ENCODE assay signal across 8 cellular contexts in genomic region chr14:21267431-21267845, GRCh38. TPM values are rescaled to one million over a fixed set of nuclear protein-coding genes. Genes with fewer than 3 reads are reported as not detected.
DNase-seq lines count a peak whose midpoint lies in the region; ATAC-seq and TF ChIP-seq lines count a peak whose summit lies in the region.

No MANE protein-coding gene starts in this region.

- H3K4me3 ChIP-seq in DND-41 (ENCODE audit: low read depth in 1 of 2, low read length in 2 of 2) (peak overlapping the region; percentile 82 to 99), neuronal stem cell (ENCODE audit: low read length in 2 of 2) (peak overlapping the region; percentile 49 to 57), lower leg skin (ENCODE audit: low read depth, poor library complexity, severe bottlenecking) (no peak overlapping the region)
- peak overlapping the region; percentile 88 for H3K4me3 ChIP-seq in effector memory CD4-positive, alpha-beta T cell (ENCODE audit: insufficient read depth, low read depth, low read length, poor library complexity, severe bottlenecking)

- no peak for TF ChIP-seq CTCF in DND-41 (IDR thresholded peaks at IDR 0.05; ENCODE audit: borderline replicate concordance, extremely low read depth, low read length, poor library complexity, severe bottlenecking)
- TF ChIP-seq CTCF in lower leg skin (IDR thresholded peaks at IDR 0.05), result no peak

- no peak overlapping the region for H2BK120ac ChIP-seq in neuronal stem cell (ENCODE audit: low read depth, low read length)

- H3K27me3 ChIP-seq in DND-41 (ENCODE audit: insufficient read depth, low read length, poor library complexity), result no peaks in the 10 kb centered on the region
- H3K27me3 ChIP-seq in effector memory CD4-positive, alpha-beta T cell (replicated peaks; ENCODE audit: control insufficient read depth, insufficient read depth, low read length, poor library complexity, severe bottlenecking), result no peaks in the 10 kb centered on the region
- no peaks in the 10 kb centered on the region for H3K27me3 ChIP-seq in neuronal stem cell (ENCODE audit: control insufficient read depth in 3 of 3, insufficient read depth in 3 of 3, low read depth in 1 of 3, low read length in 3 of 3)

- H4K91ac ChIP-seq in neuronal stem cell (ENCODE audit: low read depth, low read length, poor library complexity), result no peak overlapping the region

- H4K20me1 ChIP-seq in DND-41 (ENCODE audit: insufficient read depth, low read length), result peaks cover 66% of the 10 kb centered on the region

- H3K9me3 ChIP-seq in DND-41 (ENCODE audit: insufficient read depth, low read length, severe bottlenecking) (no peaks in the 10 kb centered on the region), neuronal stem cell (replicated peaks in 1 of 2; ENCODE audit: control insufficient read depth in 2 of 2, insufficient read depth in 1 of 2, low read depth in 1 of 2, low read length in 2 of 2) (peaks cover 0 to 3% of the 10 kb centered on the region in 2 donors)
- no peaks in the 10 kb centered on the region for H3K9me3 ChIP-seq in effector memory CD4-positive, alpha-beta T cell (ENCODE audit: control insufficient read depth, low read length)

- no peak overlapping the region for H4K8ac ChIP-seq in neuronal stem cell (ENCODE audit: low read depth, low read length)

- peaks cover 75% of the 10 kb centered on the region for H3K79me2 ChIP-seq in DND-41 (ENCODE audit: insufficient read depth, low read length)

- H3K4ac ChIP-seq in neuronal stem cell (ENCODE audit: low read length), result no peak overlapping the region

- intact Hi-C loops in lower leg skin (cut with DNase I; ENCODE audit: low total_unique reads), result no loop called here

- TF ChIP-seq POLR2A in lower leg skin (IDR thresholded peaks at IDR 0.05), result no peak

- H3K27ac ChIP-seq in DND-41 (ENCODE audit: low read length) (peak overlapping the region; percentile 96; the same call in 1 of the 2 replicates), neuronal stem cell (replicated peaks; ENCODE audit: low read length) (no peak overlapping the region)
- peak overlapping the region; percentile 96 for H3K27ac ChIP-seq in effector memory CD4-positive, alpha-beta T cell (ENCODE audit: insufficient read depth, low read length, poor library complexity, severe bottlenecking)

- WGBS in neuronal stem cell (ENCODE audit: extremely low coverage in 2 of 2, insufficient read length in 2 of 2, insufficient replicate concordance in 1 of 2), 2 donors, result no CpG with 5 or more reads among the region's 10 CpGs
- WGBS in lower leg skin, 2 donors, result 2 to 4% methylated on average over 10 of the region's 10 CpGs

- no peak overlapping the region for H2AFZ ChIP-seq in DND-41 (ENCODE audit: low read depth, low read length)
- H2AFZ ChIP-seq in neuronal stem cell (ENCODE audit: low read length), result no peak overlapping the region

- peaks cover 67% of the 10 kb centered on the region for H3K4me1 ChIP-seq in DND-41 (ENCODE audit: insufficient read depth, low read length)
- peaks cover 42% of the 10 kb centered on the region for H3K4me1 ChIP-seq in effector memory CD4-positive, alpha-beta T cell (ENCODE audit: control insufficient read depth, insufficient read depth, low read length, poor library complexity, severe bottlenecking)
- H3K4me1 ChIP-seq in neuronal stem cell (ENCODE audit: control insufficient read depth in 2 of 2, insufficient read depth in 1 of 2, low read depth in 1 of 2, low read length in 2 of 2), result peaks cover 3% of the 10 kb centered on the region in 2 donors

- ATAC-seq in DND-41 (ENCODE audit: insufficient read depth, low read depth), result no peak

- H3K23ac ChIP-seq in neuronal stem cell (ENCODE audit: low read depth, low read length, poor library complexity), result no peak overlapping the region

- DNase-seq in DND-41 (no peak), NCI-H2171 treated with DMSO at 0.1 percent for 48 hours (lab: John Stamatoyannopoulos, UW) (peak; percentile 47), neuronal stem cell (ENCODE audit: low spot score) (no peak), lower leg skin (ENCODE audit: low spot score in 2 of 2) (no peak), AG08395 (ENCODE audit: low spot score) (no peak), NCI-H1105 (lab: John Stamatoyannopoulos, UW) (no peak), foreskin melanocyte (no peak)
- DNase-seq in effector memory CD4-positive, alpha-beta T cell, result no peak

- no peak overlapping the region for H3K14ac ChIP-seq in neuronal stem cell (ENCODE audit: low read length)

- no peak overlapping the region for H2AK5ac ChIP-seq in neuronal stem cell (ENCODE audit: low read depth, low read length)

- H2BK5ac ChIP-seq in neuronal stem cell (ENCODE audit: low read length), result no peak overlapping the region

- no peak overlapping the region for H3K18ac ChIP-seq in neuronal stem cell (ENCODE audit: low read length)

- H2BK15ac ChIP-seq in neuronal stem cell (ENCODE audit: low read length), result no peak overlapping the region

- H2BK12ac ChIP-seq in neuronal stem cell (ENCODE audit: low read length), result no peak overlapping the region

- no peaks in the 10 kb centered on the region for H3K79me1 ChIP-seq in neuronal stem cell (ENCODE audit: low read depth, low read length)

- H3K4me2 ChIP-seq in DND-41 (ENCODE audit: insufficient read depth, low read length), result peak overlapping the region; percentile 73
- peak overlapping the region; percentile 40 for H3K4me2 ChIP-seq in neuronal stem cell (ENCODE audit: insufficient read depth, low read length, poor library complexity, severe bottlenecking)

- H3K9ac ChIP-seq in DND-41 (ENCODE audit: low read depth, low read length) (peak overlapping the region; percentile 89), neuronal stem cell (ENCODE audit: low read depth, low read length, poor library complexity) (no peak overlapping the region)

- H3K36me3 ChIP-seq in DND-41 (ENCODE audit: insufficient read depth, low read length) (peaks cover 64% of the 10 kb centered on the region), neuronal stem cell (replicated peaks in 1 of 2; ENCODE audit: control insufficient read depth in 2 of 2, insufficient read depth in 2 of 2, low read length in 2 of 2) (peaks cover 8 to 62% of the 10 kb centered on the region in 2 donors)
- H3K36me3 ChIP-seq in effector memory CD4-positive, alpha-beta T cell (ENCODE audit: control insufficient read depth, insufficient read depth, low read length), result peaks cover 12% of the 10 kb centered on the region

RNA-seq across cellular contexts. Expression of gene HNRNPC, which starts 1.8 kb away (rescaled TPM):
- polyA plus RNA-seq in neuronal stem cell (2013, experiment 1 of 2), result 1,431 TPM
- 1,443 TPM for polyA plus RNA-seq in neuronal stem cell (2013, experiment 2 of 2)
- total RNA-seq in lower leg skin, result 100 to 1,000 TPM; 312 to 425 (median 376) TPM

RNA-seq across cellular contexts. Expression of gene RPGRIP1, which starts 12.4 kb away (rescaled TPM):
- not detected for polyA plus RNA-seq in neuronal stem cell (2013, experiment 1 of 2)
- not detected for polyA plus RNA-seq in neuronal stem cell (2013, experiment 2 of 2)
- 1 to 10 TPM in 1 of 4 donors, under 1 TPM in 1, not detected in 2; 0.21 to 2.6 TPM for total RNA-seq in lower leg skin
